ENCODE assay signal across 22 cellular contexts in the genomic region with DNA sequence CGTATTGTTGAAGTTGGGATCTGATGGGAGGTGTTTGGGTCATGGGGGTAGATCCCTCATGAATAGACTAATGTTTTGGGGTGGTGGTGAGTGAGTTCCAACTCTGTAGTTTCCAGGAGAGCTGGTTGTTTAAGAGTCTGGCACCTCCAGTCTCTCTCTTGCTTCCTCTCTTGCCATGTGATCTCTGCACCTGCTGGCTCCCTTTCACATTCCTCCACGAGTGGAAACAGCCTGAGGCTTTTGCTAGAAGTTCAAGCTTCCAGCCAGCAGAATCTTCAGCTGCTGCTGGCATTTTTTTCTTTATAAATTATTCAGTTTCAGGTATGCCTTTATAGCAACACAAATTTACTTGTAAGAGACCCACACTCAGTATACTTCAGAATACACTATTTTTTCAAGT.
"Had no signal": no experiment of that assay in that cellular context is flagged by ENCODE, and none has a peak within 500 bp of the region (broad histone marks: within the 10 kb centered on the region; RNA-seq: fewer than 3 reads in every experiment).

No MANE protein-coding gene starts in this region.

- H3K27ac Mint-ChIP-seq: dendritic cell treated with granulocyte-macrophage colony-stimulating factor and Interleukin-4, amounts not matched to agents 40 ng/mL and 50 ng/mL, for 4 days; effector memory CD8-positive, alpha-beta T cell; immature natural killer cell; naive thymus-derived CD4-positive, alpha-beta T cell; stimulated activated naive B cell treated with anti-CD40 and anti-IgM and Interleukin-4, amounts not matched to agents 10 μg/mL and 1 μg/mL and 100 μg/mL, for 72 hours; stimulated activated naive CD8-positive, alpha-beta T cell treated with anti-CD3 and anti-CD28 coated beads, Interleukin-15, amount 100 ng/mL, for 72 hours had no signal

- H3K27me3 ChIP-seq: esophagus squamous epithelium, gastroesophageal sphincter, neutrophil, spleen, testis, tibial nerve had no signal

- H3K9me3 ChIP-seq: esophagus squamous epithelium, neutrophil, testis had no signal

- H3K36me3 ChIP-seq: esophagus squamous epithelium, gastroesophageal sphincter, neutrophil, spleen, tibial nerve had no signal

- H3K27ac ChIP-seq: esophagus squamous epithelium, gastroesophageal sphincter, neutrophil, spleen, testis, tibial nerve had no signal

- ATAC-seq: effector memory CD8-positive, alpha-beta T cell; gastroesophageal sphincter; left cardiac atrium; left ventricle myocardium superior; naive thymus-derived CD4-positive, alpha-beta T cell; sciatic nerve; stimulated activated naive B cell treated with anti-CD40 and anti-IgM and Interleukin-4, amounts not matched to agents 10 μg/mL and 1 μg/mL and 100 μg/mL, for 72 hours; stimulated activated naive CD8-positive, alpha-beta T cell treated with anti-CD3 and anti-CD28 coated beads, Interleukin-15, amount 100 ng/mL, for 72 hours had no signal

- H3K36me3 Mint-ChIP-seq: naive thymus-derived CD4-positive, alpha-beta T cell; stimulated activated naive B cell treated with anti-CD40 and anti-IgM and Interleukin-4, amounts not matched to agents 10 μg/mL and 1 μg/mL and 100 μg/mL, for 72 hours had no signal

- H3K4me1 Mint-ChIP-seq: immature natural killer cell; naive thymus-derived CD4-positive, alpha-beta T cell; stimulated activated naive B cell treated with anti-CD40 and anti-IgM and Interleukin-4, amounts not matched to agents 10 μg/mL and 1 μg/mL and 100 μg/mL, for 72 hours; stimulated activated naive CD8-positive, alpha-beta T cell treated with anti-CD3 and anti-CD28 coated beads, Interleukin-15, amount 100 ng/mL, for 72 hours had no signal

- H3K4me1 ChIP-seq: esophagus squamous epithelium, gastroesophageal sphincter, spleen, tibial nerve had no signal

- H3K4me3 Mint-ChIP-seq: dendritic cell treated with granulocyte-macrophage colony-stimulating factor and Interleukin-4, amounts not matched to agents 40 ng/mL and 50 ng/mL, for 4 days; effector memory CD8-positive, alpha-beta T cell; immature natural killer cell; naive thymus-derived CD4-positive, alpha-beta T cell; stimulated activated naive B cell treated with anti-CD40 and anti-IgM and Interleukin-4, amounts not matched to agents 10 μg/mL and 1 μg/mL and 100 μg/mL, for 72 hours; stimulated activated naive CD8-positive, alpha-beta T cell treated with anti-CD3 and anti-CD28 coated beads, Interleukin-15, amount 100 ng/mL, for 72 hours had no signal

- H3K4me3 ChIP-seq: esophagus squamous epithelium, gastroesophageal sphincter, lung, spleen, testis, tibial nerve had no signal

- DNase-seq: effector memory CD8-positive, alpha-beta T cell; esophagus squamous epithelium; foreskin fibroblast; immature natural killer cell; kidney; left cardiac atrium; left ventricle myocardium superior; naive thymus-derived CD4-positive, alpha-beta T cell; posterior cingulate gyrus; spleen; stimulated activated CD4-positive, alpha-beta T cell treated with anti-CD3 and anti-CD28 coated beads, Interleukin-15, amount 100 ng/mL, for 24 hours; stimulated activated CD4-positive, alpha-beta T cell treated with anti-CD3 and anti-CD28 coated beads, Interleukin-1b, Interleukin-23, amount 100 ng/mL, for 48 hours; stimulated activated CD4-positive, alpha-beta T cell treated with anti-CD3 and anti-CD28 coated beads, Interleukin-4, amount 100 ng/mL, for 24 hours; stimulated activated naive B cell treated with anti-CD40 and anti-IgM and Interleukin-4, amounts not matched to agents 10 μg/mL and 1 μg/mL and 100 μg/mL, for 72 hours; stimulated activated naive CD8-positive, alpha-beta T cell treated with anti-CD3 and anti-CD28 coated beads, Interleukin-15, amount 100 ng/mL, for 72 hours; testis had no signal

- H3K27me3 Mint-ChIP-seq: dendritic cell treated with granulocyte-macrophage colony-stimulating factor and Interleukin-4, amounts not matched to agents 40 ng/mL and 50 ng/mL, for 4 days; effector memory CD8-positive, alpha-beta T cell; naive thymus-derived CD4-positive, alpha-beta T cell; stimulated activated naive B cell treated with anti-CD40 and anti-IgM and Interleukin-4, amounts not matched to agents 10 μg/mL and 1 μg/mL and 100 μg/mL, for 72 hours; stimulated activated naive CD8-positive, alpha-beta T cell treated with anti-CD3 and anti-CD28 coated beads, Interleukin-15, amount 100 ng/mL, for 72 hours had no signal
